17 cellular contexts compared by ENCODE assay signal in genomic region chr6:131982740-131983259, GRCh38. TPM values are rescaled to one million over a fixed set of nuclear protein-coding genes. Genes with fewer than 3 reads are reported as not detected.
A peak's percentile ranks its signal among the peaks of the same experiment; 100 is the strongest.
DNase-seq lines count a peak whose midpoint lies in the region; ATAC-seq and TF ChIP-seq lines count a peak whose summit lies in the region.
"Had no signal": no experiment of that assay in that cellular context is flagged by ENCODE, and none has a peak within 500 bp of the region (broad histone marks: within the 10 kb centered on the region; RNA-seq: fewer than 3 reads in every experiment).

No MANE protein-coding gene starts in this region.

- no peak for TF ChIP-seq EP300 in SK-N-SH (IDR thresholded peaks at IDR 0.05; ENCODE audit: borderline replicate concordance in 1 of 2, low read depth in 1 of 2, low read length in 1 of 2)

- no peak for ATAC-seq in effector memory CD8-positive, alpha-beta T cell (replicated peaks)
- ATAC-seq: left ventricle myocardium superior had no signal

- no peaks in the 10 kb centered on the region for H3K9me3 Mint-ChIP-seq in effector memory CD8-positive, alpha-beta T cell
- H3K9me3 Mint-ChIP-seq: nephron progenitor cell had no signal

- H3K27ac ChIP-seq in SK-N-SH (ENCODE audit: low read depth in 2 of 2, low read length in 1 of 2) (peak overlapping the region in 1 of 2 experiments; percentile 93; a peak in 2 of 4 replicates), fibroblast of lung (ENCODE audit: insufficient read depth, low read length) (no peak overlapping the region)

- H3K79me2 ChIP-seq in SK-N-SH (ENCODE audit: insufficient read depth), result no peaks in the 10 kb centered on the region
- no peaks in the 10 kb centered on the region for H3K79me2 ChIP-seq in fibroblast of lung (ENCODE audit: control insufficient read depth, insufficient read depth, low read length)

- in situ Hi-C loops in GM13976 (cut with MboI; ENCODE audit: low sequenced_read_pairs, unreplicated experiment), result no loop called here

- peaks cover 28% of the 10 kb centered on the region for H3F3A ChIP-seq in SK-N-SH (replicated peaks; ENCODE audit: insufficient read depth)

- no peak for TF ChIP-seq CTCF in SK-N-SH (IDR thresholded peaks at IDR 0.05)
- no peak for TF ChIP-seq CTCF in fibroblast of lung (conservative IDR thresholded peaks at IDR 0.05 in 1 of 2, IDR thresholded peaks at IDR 0.05 in 1 of 2; ENCODE audit: low read depth in 1 of 2, low read length in 2 of 2)
- no peak for TF ChIP-seq CTCF in GM13976 (IDR thresholded peaks at IDR 0.05; ENCODE audit: borderline replicate concordance, control extremely low read depth, extremely low read depth, insufficient read depth, missing control alignments)

- POLR2A ChIA-PET in SK-N-SH (lab: Yijun Ruan, JAX), result no interaction called here

- DNase-seq in ELR (ENCODE audit: low read depth) (peak; percentile 64), SK-N-SH (no peak), fibroblast of lung (ENCODE audit: low read depth in 2 of 2) (peak; percentile 92 to 93), mucosa of gallbladder (ENCODE audit: low spot score) (no peak), GM13976 (ENCODE audit: low spot score) (no peak), nucleus accumbens (lab: John Stamatoyannopoulos, UW) (no peak)
- DNase-seq in effector memory CD8-positive, alpha-beta T cell, result no peak
- DNase-seq: activated T-cell treated with anti-CD3 and anti-CD28 coated beads, Interleukin-2, amount 50 U/mL, for 48 hours; COR-L47; effector memory CD4-positive, alpha-beta T cell; left ventricle myocardium superior; NCI-H1417; NCI-H446 treated with DMSO at 0.1 percent for 48 hours; nephron progenitor cell; right lobe of liver had no signal

- no peaks in the 10 kb centered on the region for H3K27me3 ChIP-seq in SK-N-SH (ENCODE audit: insufficient read depth)
- H3K27me3 ChIP-seq in fibroblast of lung (ENCODE audit: control insufficient read depth, insufficient read depth, low read length), result no peaks in the 10 kb centered on the region
- no peaks in the 10 kb centered on the region for H3K27me3 ChIP-seq in skeletal muscle satellite cell (ENCODE audit: control insufficient read depth, insufficient read depth, low read length)
- H3K27me3 ChIP-seq: right lobe of liver had no signal

- H3K4me2 ChIP-seq in SK-N-SH (peak overlapping the region; percentile 32; the same call in 1 of the 2 replicates), fibroblast of lung (ENCODE audit: extremely low read depth, insufficient read depth, low read length) (peak overlapping the region; percentile 19), skeletal muscle satellite cell (ENCODE audit: low read length) (peak overlapping the region; percentile 26)

- H2AFZ ChIP-seq in SK-N-SH (ENCODE audit: low read depth) (no peak overlapping the region; the same call in 1 of the 2 replicates), fibroblast of lung (ENCODE audit: low read length) (no peak overlapping the region)

- 59% methylated on average over 2 of the region's 2 CpGs for WGBS in SK-N-SH (ENCODE audit: low lambda C conversion rate)

- H3K4me1 ChIP-seq in SK-N-SH (ENCODE audit: control insufficient read depth in 1 of 2, insufficient read depth in 2 of 2, low read depth in 1 of 2, low read length in 1 of 2) (peaks cover 0 to 37% of the 10 kb centered on the region in 2 experiments; a peak in 2 of 4 replicates), fibroblast of lung (ENCODE audit: control insufficient read depth, extremely low read depth, insufficient read depth, low read length) (peaks cover 9% of the 10 kb centered on the region), skeletal muscle satellite cell (ENCODE audit: control insufficient read depth, insufficient read depth, low read length) (peaks cover 54% of the 10 kb centered on the region)

- no peaks in the 10 kb centered on the region for H3K36me3 Mint-ChIP-seq in effector memory CD8-positive, alpha-beta T cell (ENCODE audit: insufficient read depth)

- H3K9ac ChIP-seq in SK-N-SH (peak overlapping the region; percentile 16; the same call in 1 of the 2 replicates), fibroblast of lung (ENCODE audit: insufficient read depth, low read length) (no peak overlapping the region), skeletal muscle satellite cell (ENCODE audit: low read depth, low read length) (peak overlapping the region; percentile 22)

- H4K20me1 ChIP-seq in SK-N-SH (ENCODE audit: insufficient read depth) (no peaks in the 10 kb centered on the region), fibroblast of lung (ENCODE audit: control insufficient read depth, extremely low read depth, insufficient read depth, low read length) (no peaks in the 10 kb centered on the region)

- no peaks in the 10 kb centered on the region for H3K9me2 ChIP-seq in SK-N-SH

- H3K36me3 ChIP-seq in SK-N-SH (replicated peaks in 1 of 2; ENCODE audit: control insufficient read depth in 1 of 2, insufficient read depth in 2 of 2, low read length in 1 of 2), result no peaks in the 10 kb centered on the region
- no peaks in the 10 kb centered on the region for H3K36me3 ChIP-seq in fibroblast of lung (ENCODE audit: control insufficient read depth, insufficient read depth, low read length)
- no peaks in the 10 kb centered on the region for H3K36me3 ChIP-seq in skeletal muscle satellite cell (ENCODE audit: insufficient read depth, low read length)
- H3K36me3 ChIP-seq: right lobe of liver had no signal

- H3K27ac Mint-ChIP-seq in effector memory CD8-positive, alpha-beta T cell, result no peak overlapping the region
- H3K27ac Mint-ChIP-seq: nephron progenitor cell had no signal

- H3K27me3 Mint-ChIP-seq in effector memory CD8-positive, alpha-beta T cell, result peaks cover 0 to 8% of the 10 kb centered on the region in 2 donors

- H3K9me3 ChIP-seq in SK-N-SH, result no peaks in the 10 kb centered on the region
- no peaks in the 10 kb centered on the region for H3K9me3 ChIP-seq in fibroblast of lung (ENCODE audit: control insufficient read depth, insufficient read depth, low read depth, low read length)
- H3K9me3 ChIP-seq in skeletal muscle satellite cell (replicated peaks; ENCODE audit: low read length), result no peaks in the 10 kb centered on the region
- H3K9me3 ChIP-seq: right lobe of liver had no signal

- no peak for TF ChIP-seq RAD21 in SK-N-SH (IDR thresholded peaks at IDR 0.05; ENCODE audit: low read length)

- H3K4me3 ChIP-seq in SK-N-SH (ENCODE audit: low read depth in 2 of 2, low read length in 1 of 2) (no peak overlapping the region), fibroblast of lung (replicated peaks in 1 of 4; ENCODE audit: control extremely low read depth in 1 of 4, insufficient read depth in 1 of 4, low read depth in 3 of 4, low read length in 4 of 4) (no peak overlapping the region), skeletal muscle satellite cell (ENCODE audit: low read length) (no peak overlapping the region)
- H3K4me3 ChIP-seq: right lobe of liver had no signal

- CTCF ChIA-PET in SK-N-SH (lab: Yijun Ruan, JAX), result no interaction called here

- no peak overlapping the region for H3K4me3 Mint-ChIP-seq in effector memory CD8-positive, alpha-beta T cell
- H3K4me3 Mint-ChIP-seq: nephron progenitor cell had no signal

- H3K4me1 Mint-ChIP-seq in effector memory CD8-positive, alpha-beta T cell (ENCODE audit: low read depth in 2 of 2), result no peaks in the 10 kb centered on the region
- H3K4me1 Mint-ChIP-seq: nephron progenitor cell had no signal

TF ChIP-seq in SK-N-SH, 30 proteins besides CTCF, POLR2A, EP300 and RAD21 (continues in another document):
- TF ChIP-seq FOSL2 (IDR thresholded peaks at IDR 0.05; ENCODE audit: borderline replicate concordance, low read depth), result peak; percentile 64; the same call in 1 of the 2 replicates
- no peak for TF ChIP-seq MAX (IDR thresholded peaks at IDR 0.05; ENCODE audit: low read depth)
- TF ChIP-seq PBX3 (IDR thresholded peaks at IDR 0.05), result peak; percentile 22; the same call in 1 of the 2 replicates
- TF ChIP-seq CHD2 (IDR thresholded peaks at IDR 0.05; ENCODE audit: low read length, partially characterized antibody), result no peak
- no peak for TF ChIP-seq GABPA (IDR thresholded peaks at IDR 0.05; ENCODE audit: low read depth)
- TF ChIP-seq POLR2AphosphoS5 (IDR thresholded peaks at IDR 0.05; ENCODE audit: low read depth, low read length), result peak; percentile 14; the same call in 1 of the 2 replicates
- TF ChIP-seq IRF3 (IDR thresholded peaks at IDR 0.05; ENCODE audit: low read depth, low read length), result no peak
- TF ChIP-seq NFIC (IDR thresholded peaks at IDR 0.05; ENCODE audit: borderline replicate concordance), result peak; percentile 20; the same call in 1 of the 2 replicates
- no peak for TF ChIP-seq EZH2phosphoT487 (IDR thresholded peaks at IDR 0.05; ENCODE audit: borderline replicate concordance, low read depth)
- TF ChIP-seq JUND (IDR thresholded peaks at IDR 0.05), result peak; percentile 45; the same call in 1 of the 2 replicates
- no peak for TF ChIP-seq FOXJ3 (CRISPR knock-in tag; IDR thresholded peaks at IDR 0.05)

RNA-seq across cellular contexts. Expression of gene CCN2, which starts 31.6 kb away (rescaled TPM):
- polyA plus RNA-seq in SK-N-SH (2012; rRNA removed) (486 and 709 TPM in 2 replicates), fibroblast of lung (216 and 347 TPM in 2 replicates)
- 749 and 798 TPM in 2 replicates for polyA plus RNA-seq in SK-N-SH (2012; cell fraction: cytosol; rRNA removed)
- polyA plus RNA-seq in SK-N-SH (2012; cell fraction: nucleus; rRNA removed), result 877 and 1,310 TPM in 2 replicates
- total RNA-seq in fibroblast of lung (20.5 and 22.8 TPM in 2 replicates), mucosa of gallbladder (315 TPM)
- 268 and 404 TPM in 2 replicates for polyA plus RNA-seq in fibroblast of lung (2012)
- 155 and 204 TPM in 2 replicates for polyA minus RNA-seq in fibroblast of lung (ENCODE audit: low replicate concordance)
- 11.2 and 18.8 TPM in 2 replicates for total RNA-seq in skeletal muscle satellite cell (2012; rRNA removed)
- total RNA-seq: T-helper 1 cell treated with Interleukin-12 subunit alpha and Interleukin-12 subunit beta and Interleukin-4 antibody, amounts not matched to agents 30 ng/mL and 1 ng/mL, for 36 hours had no signal

Comparison
In these comparisons a context has a peak if more than half of its experiments do, and no peak if none do; other contexts are left out.
1. DNase-seq: peak in ELR (single experiment) and fibroblast of lung (2 of 2); none in SK-N-SH (single experiment), mucosa of gallbladder (single experiment), effector memory CD8-positive, alpha-beta T cell (0 of 3), GM13976 (single experiment) and nucleus accumbens (0 of 56).
2. RNA of gene CCN2, which starts 31.6 kb away (total RNA-seq): 315 TPM in mucosa of gallbladder (single experiment); 20.5 to 22.8 TPM in fibroblast of lung; every median in the first group is over 10 times any median in the second.
3. Peak in every context shown above with its lines, with median percentiles within 50 percentile points of each other: H3K4me2 ChIP-seq.